30 cellular contexts compared by ENCODE assay signal in genomic region chr5:180652771-180653170, GRCh38. TPM values are rescaled to one million over a fixed set of nuclear protein-coding genes. Genes with fewer than 3 reads are reported as not detected.
"Had no signal": no experiment of that assay in that cellular context is flagged by ENCODE, and none has a peak within 500 bp of the region (broad histone marks: within the 10 kb centered on the region; RNA-seq: fewer than 3 reads in every experiment).

No MANE protein-coding gene starts in this region.

- ATAC-seq: activated CD4-positive, CD25-positive, alpha-beta regulatory T cell treated with anti-CD3 and anti-CD28 coated beads, Interleukin-2, amount 50 U/mL, for 24 hours; activated CD8-positive, alpha-beta T cell treated with anti-CD3 and anti-CD28 coated beads for 36 hours; activated naive CD4-positive, alpha-beta T cell treated with anti-CD3 and anti-CD28 coated beads, Interleukin-2, amount 50 U/mL, for 72 hours; activated naive CD8-positive, alpha-beta T cell treated with anti-CD3 and anti-CD28 coated beads, Interleukin-2, amount 50 U/mL, for 24 hours; activated T-cell treated with anti-CD3 and anti-CD28 coated beads, Interleukin-2, amount 50 U/mL, for 4 hours; activated T-helper 17 cell treated with anti-CD3 and anti-CD28 coated beads, Interleukin-2, amount 50 U/mL, for 72 hours; body of pancreas; foreskin keratinocyte; gastrocnemius medialis; SK-N-SH treated with all-trans-retinoic acid at 6 μM for 48 hours; T-helper 17 cell had no signal

- H3K36me3 ChIP-seq: adrenal gland, colonic mucosa, esophagus muscularis mucosa, gastrocnemius medialis, WERI-Rb-1 had no signal

- H3K4me3 ChIP-seq: adrenal gland, body of pancreas, colonic mucosa, esophagus muscularis mucosa, gastrocnemius medialis had no signal

- H3K27ac ChIP-seq: adrenal gland, body of pancreas, colonic mucosa, esophagus muscularis mucosa, foreskin keratinocyte, gastrocnemius medialis, WERI-Rb-1 had no signal

- H3K4me1 ChIP-seq: colonic mucosa, foreskin keratinocyte, gastrocnemius medialis had no signal

- H3K9me3 ChIP-seq: adrenal gland, body of pancreas, colonic mucosa, esophagus muscularis mucosa, gastrocnemius medialis had no signal

- DNase-seq: activated B cell treated with CpG ODN at 0.5 μM for 24 hours; activated CD4-positive, alpha-beta T cell treated with anti-CD3 and anti-CD28 coated beads for 48 hours; activated CD4-positive, alpha-beta T cell treated with anti-CD3 and anti-CD28 coated beads, Interleukin-2, amount 50 U/mL, for 1 hour; activated CD4-positive, alpha-beta T cell treated with anti-CD3 and anti-CD28 coated beads, Interleukin-2, amount 50 U/mL, for 48 hours; activated CD8-positive, alpha-beta memory T cell treated with anti-CD3 and anti-CD28 coated beads for 24 hours; activated CD8-positive, alpha-beta T cell treated with anti-CD3 and anti-CD28 coated beads for 36 hours; activated gamma-delta T cell; activated naive CD4-positive, alpha-beta T cell; activated naive CD4-positive, alpha-beta T cell treated with anti-CD3 and anti-CD28 coated beads, Interleukin-2, amount 10 ng/mL, durations not matched to agents 7 days and 5 days; activated naive CD8-positive, alpha-beta T cell treated with anti-CD3 and anti-CD28 coated beads, Interleukin-2, amount 50 U/mL, for 24 hours; activated T-cell treated with anti-CD3 and anti-CD28 coated beads, Interleukin-2, amount 50 U/mL, for 4 hours; adrenal gland; amygdala; aorta; body of pancreas; central memory CD4-positive, alpha-beta T cell; cerebellar nuclear complex; colonic mucosa; effector CD8-positive, alpha-beta T cell; foreskin keratinocyte; gastrocnemius medialis; T-helper 1 cell; T-helper 17 cell; T1000; WERI-Rb-1 had no signal

RNA-seq across cellular contexts. Expression of gene FLT4, which starts 3.4 kb away (rescaled TPM):
- total RNA-seq: activated B cell treated with CpG ODN at 0.5 μM for 24 hours had no signal
